In the genomic region with DNA sequence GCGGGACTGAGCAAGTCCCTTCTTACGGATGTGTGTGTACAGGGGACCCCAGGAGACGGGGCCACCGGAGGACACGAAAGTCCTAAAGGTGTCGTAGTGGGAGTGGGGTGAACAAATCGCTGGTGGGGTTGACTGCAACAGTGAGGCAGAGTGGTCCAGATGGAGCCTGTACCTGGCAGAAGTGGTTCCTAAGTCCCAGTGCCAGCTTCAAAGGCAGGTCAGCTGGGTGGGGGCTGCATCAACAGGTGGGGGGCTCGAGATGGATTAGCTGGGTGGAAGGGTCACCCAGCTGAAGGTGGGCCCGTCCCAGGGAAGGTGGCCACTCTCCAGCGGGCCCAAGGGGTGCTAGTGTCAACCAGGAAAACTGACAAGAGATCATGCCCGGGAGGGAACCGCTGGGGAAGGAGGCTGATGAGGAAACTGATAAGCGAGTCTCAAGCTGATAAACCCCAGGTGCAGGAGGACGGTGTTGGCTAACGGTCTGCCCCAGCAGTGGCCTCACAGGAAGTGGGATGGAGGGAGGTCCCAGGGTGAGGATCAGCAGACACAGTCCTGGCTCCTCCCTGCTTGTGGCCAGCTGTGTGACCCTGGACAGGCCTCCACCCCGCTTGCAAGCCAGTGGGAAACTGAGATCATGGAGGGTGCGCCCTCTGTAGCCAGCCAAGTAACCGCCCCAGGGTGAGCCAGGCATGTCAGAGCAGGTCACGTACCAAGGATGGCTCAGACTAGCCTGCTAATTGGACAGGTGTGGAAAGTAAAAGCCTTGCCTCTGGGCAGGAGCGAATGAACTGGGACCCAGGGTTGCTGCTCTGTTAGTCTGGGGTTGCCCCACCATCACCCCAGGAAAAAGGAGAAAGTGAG, we compare ENCODE assay signal across 8 cellular contexts. TPM values are rescaled to one million over a fixed set of nuclear protein-coding genes. Genes with fewer than 3 reads are reported as not detected.
DNase-seq lines count a peak whose midpoint lies in the region; ATAC-seq and TF ChIP-seq lines count a peak whose summit lies in the region.

No MANE protein-coding gene starts in this region.

- peaks cover 19 to 25% of the 10 kb centered on the region in 2 donors for H3K4me1 ChIP-seq in mucosa of rectum (ENCODE audit: control insufficient read depth in 2 of 2, insufficient read depth in 2 of 2, low read length in 2 of 2)

- peak; percentile 46 for ATAC-seq in GM21576 (IDR thresholded peaks at IDR 0.05; ENCODE audit: unreplicated experiment)

- DNase-seq in GM04504 (ENCODE audit: low read depth): peak; percentile 75
- DNase-seq in LoVo (ENCODE audit: low spot score): peak; percentile 79
- peak; percentile 79 for DNase-seq in WERI-Rb-1
- peak; percentile 84 for DNase-seq in epithelial cell of prostate (ENCODE audit: low read depth, low spot score)
- DNase-seq in ureter (ENCODE audit: low spot score): peak; percentile 92
- no peak for DNase-seq in middle frontal gyrus (ENCODE audit: extremely low spot score, low spot score)

- peak; percentile 27; the same call in 1 of the 2 replicates for TF ChIP-seq CTCF in WERI-Rb-1 (IDR thresholded peaks at IDR 0.05; ENCODE audit: low read depth, low read length)

- H3K9me3 ChIP-seq in WERI-Rb-1 (ENCODE audit: severe bottlenecking): no peaks in the 10 kb centered on the region
- H3K9me3 ChIP-seq in mucosa of rectum (ENCODE audit: control insufficient read depth in 2 of 2, low read length in 2 of 2): no peaks in the 10 kb centered on the region

- H3K36me3 ChIP-seq in WERI-Rb-1: peaks cover 6% of the 10 kb centered on the region
- no peaks in the 10 kb centered on the region for H3K36me3 ChIP-seq in mucosa of rectum (ENCODE audit: control insufficient read depth in 2 of 2, insufficient read depth in 2 of 2, low read length in 2 of 2)

- H3K9ac ChIP-seq in mucosa of rectum (ENCODE audit: low read depth in 1 of 2, low read length in 2 of 2): peak overlapping the region; percentile 54 to 81

- no peaks in the 10 kb centered on the region for H3K27me3 ChIP-seq in WERI-Rb-1 (ENCODE audit: insufficient read depth, low read depth, severe bottlenecking)
- no peaks in the 10 kb centered on the region for H3K27me3 ChIP-seq in mucosa of rectum (ENCODE audit: control insufficient read depth in 2 of 2, insufficient read depth in 2 of 2, low read length in 2 of 2)

- H3K4me3 ChIP-seq in WERI-Rb-1 (ENCODE audit: low read depth, low read length): peak overlapping the region; percentile 61
- H3K4me3 ChIP-seq in mucosa of rectum (ENCODE audit: low read length in 2 of 2): peak overlapping the region; percentile 71 to 75

- no peak overlapping the region for H3K27ac ChIP-seq in WERI-Rb-1
- H3K27ac ChIP-seq in epithelial cell of prostate: peak overlapping the region; percentile 85
- peak overlapping the region; percentile 74 to 90 for H3K27ac ChIP-seq in mucosa of rectum (ENCODE audit: low read depth in 2 of 2, low read length in 2 of 2)

RNA-seq across cellular contexts. Expression of a gene that starts 1.0 kb away (rescaled TPM):
- total RNA-seq in ureter: 25.9 TPM

RNA-seq across cellular contexts. Expression of a gene that starts 7.7 kb away (rescaled TPM):
- total RNA-seq in ureter: 19.6 TPM

RNA-seq across cellular contexts. Expression of a gene that starts 26.5 kb away (rescaled TPM):
- total RNA-seq in ureter: 25.7 TPM

RNA-seq across cellular contexts. Expression of a gene that starts 35.1 kb away (rescaled TPM):
- total RNA-seq in ureter: 14.8 TPM

RNA-seq across cellular contexts. Expression of a gene that starts 53.5 kb away (rescaled TPM):
- total RNA-seq in ureter: 8.2 TPM
